19 cellular contexts compared by ENCODE assay signal in genomic region chr12:64882687-64883086, GRCh38. TPM values are rescaled to one million over a fixed set of nuclear protein-coding genes. Genes with fewer than 3 reads are reported as not detected.
DNase-seq lines count a peak whose midpoint lies in the region; ATAC-seq and TF ChIP-seq lines count a peak whose summit lies in the region.
"Had no signal": no experiment of that assay in that cellular context is flagged by ENCODE, and none has a peak within 500 bp of the region (broad histone marks: within the 10 kb centered on the region; RNA-seq: fewer than 3 reads in every experiment).

No MANE protein-coding gene starts in this region.

- no peak for TF ChIP-seq CTCF in SK-N-SH (IDR thresholded peaks at IDR 0.05)

- no peaks in the 10 kb centered on the region for H3K9me2 ChIP-seq in SK-N-SH

- no peaks in the 10 kb centered on the region for H3K9me3 ChIP-seq in SK-N-SH

- intact Hi-C loops in activated T-helper 2 cell treated with anti-CD3 and anti-CD28 coated beads, Interferon-gamma antibody, Interleukin-2, Interleukin-4, amounts not matched to agents 10 μg/mL and 5 μg/mL and 100 μg/mL, durations not matched to agents 14 hours and 24 hours and 36 hours (cut with micrococcal nuclease): no loop called here

- H3K9ac ChIP-seq in SK-N-SH: no peak overlapping the region
- H3K9ac ChIP-seq: BLaER1 had no signal

- ATAC-seq in stimulated activated naive CD8-positive, alpha-beta T cell treated with anti-CD3 and anti-CD28 coated beads, Interleukin-15, Interleukin-2, amounts not matched to agents 100 U/mL and 50 U/mL, for 24 hours: no peak
- ATAC-seq in HG03175 (IDR thresholded peaks at IDR 0.05; ENCODE audit: unreplicated experiment): no peak
- ATAC-seq: CD8-positive, alpha-beta T cell; HepG2 had no signal

- H3K27ac ChIP-seq in SK-N-SH (ENCODE audit: low read depth in 2 of 2, low read length in 1 of 2): no peak overlapping the region
- H3K27ac ChIP-seq: BLaER1 had no signal

- peaks cover 11% of the 10 kb centered on the region for H3K27me3 Mint-ChIP-seq in stimulated activated naive CD8-positive, alpha-beta T cell treated with anti-CD3 and anti-CD28 coated beads, Interleukin-15, Interleukin-2, amounts not matched to agents 100 ng/mL and 50 ng/mL, for 24 hours
- no peaks in the 10 kb centered on the region for H3K27me3 Mint-ChIP-seq in activated T-helper 2 cell treated with anti-CD3 and anti-CD28 coated beads, Interferon-gamma antibody, Interleukin-2, Interleukin-4, amounts not matched to agents 10 μg/mL and 5 μg/mL and 100 μg/mL, durations not matched to agents 14 hours and 24 hours and 36 hours (ENCODE audit: low read depth)

- POLR2A ChIA-PET in SK-N-SH (lab: Yijun Ruan, JAX): interaction anchor here (0.5 kb wide), 1 partner anchor 302 kb away, joined by 3 read pairs; no protein-coding TSS in a partner anchor

- no peaks in the 10 kb centered on the region for H3K4me1 ChIP-seq in SK-N-SH (ENCODE audit: control insufficient read depth in 1 of 2, insufficient read depth in 2 of 2, low read depth in 1 of 2, low read length in 1 of 2)

- no peak overlapping the region for H3K4me3 ChIP-seq in SK-N-SH (ENCODE audit: low read depth in 2 of 2, low read length in 1 of 2)
- H3K4me3 ChIP-seq: BLaER1 had no signal

- CTCF ChIA-PET in SK-N-SH (lab: Yijun Ruan, JAX): interaction anchor here (1.1 to 2.2 kb wide), 3 partner anchors 9 to 242 kb away, joined by 4 to 13 read pairs (median 6); no protein-coding TSS in a partner anchor

- peaks cover 47% of the 10 kb centered on the region for H3K4me1 Mint-ChIP-seq in stimulated activated naive CD8-positive, alpha-beta T cell treated with anti-CD3 and anti-CD28 coated beads, Interleukin-15, Interleukin-2, amounts not matched to agents 100 ng/mL and 50 ng/mL, for 24 hours (ENCODE audit: low read depth)
- H3K4me1 Mint-ChIP-seq in activated T-helper 2 cell treated with anti-CD3 and anti-CD28 coated beads, Interferon-gamma antibody, Interleukin-2, Interleukin-4, amounts not matched to agents 10 μg/mL and 5 μg/mL and 100 μg/mL, durations not matched to agents 14 hours and 24 hours and 36 hours (ENCODE audit: low read depth): peaks cover 19% of the 10 kb centered on the region

- H3F3A ChIP-seq in SK-N-SH (replicated peaks; ENCODE audit: insufficient read depth): no peaks in the 10 kb centered on the region

- H3K4me2 ChIP-seq in SK-N-SH: no peak overlapping the region
- H3K4me2 ChIP-seq: BLaER1 had no signal

- H3K4me3 Mint-ChIP-seq in stimulated activated naive CD8-positive, alpha-beta T cell treated with anti-CD3 and anti-CD28 coated beads, Interleukin-15, Interleukin-2, amounts not matched to agents 100 ng/mL and 50 ng/mL, for 24 hours: no peak overlapping the region
- no peak overlapping the region for H3K4me3 Mint-ChIP-seq in activated T-helper 2 cell treated with anti-CD3 and anti-CD28 coated beads, Interferon-gamma antibody, Interleukin-2, Interleukin-4, amounts not matched to agents 10 μg/mL and 5 μg/mL and 100 μg/mL, durations not matched to agents 14 hours and 24 hours and 36 hours (ENCODE audit: low read depth)
- H3K4me3 Mint-ChIP-seq: CD8-positive, alpha-beta T cell; HFFc6; IgD-negative memory B cell had no signal

- TF ChIP-seq RAD21 in SK-N-SH (IDR thresholded peaks at IDR 0.05; ENCODE audit: low read length): no peak

- H3K79me2 ChIP-seq in SK-N-SH (ENCODE audit: insufficient read depth): no peaks in the 10 kb centered on the region

- peak overlapping the region; percentile 85 for H3K27ac Mint-ChIP-seq in stimulated activated naive CD8-positive, alpha-beta T cell treated with anti-CD3 and anti-CD28 coated beads, Interleukin-15, Interleukin-2, amounts not matched to agents 100 ng/mL and 50 ng/mL, for 24 hours
- H3K27ac Mint-ChIP-seq in activated T-helper 2 cell treated with anti-CD3 and anti-CD28 coated beads, Interferon-gamma antibody, Interleukin-2, Interleukin-4, amounts not matched to agents 10 μg/mL and 5 μg/mL and 100 μg/mL, durations not matched to agents 14 hours and 24 hours and 36 hours: peak overlapping the region; percentile 42
- H3K27ac Mint-ChIP-seq: CD8-positive, alpha-beta T cell; HFFc6 had no signal

- no peak overlapping the region for H2AFZ ChIP-seq in SK-N-SH (ENCODE audit: low read depth)

- H4K20me1 ChIP-seq in SK-N-SH (ENCODE audit: insufficient read depth): no peaks in the 10 kb centered on the region
- H4K20me1 ChIP-seq: BLaER1 had no signal

- no peaks in the 10 kb centered on the region for H3K36me3 ChIP-seq in SK-N-SH (replicated peaks in 1 of 2; ENCODE audit: control insufficient read depth in 1 of 2, insufficient read depth in 2 of 2, low read length in 1 of 2)
- H3K36me3 ChIP-seq: BLaER1 had no signal

- no peaks in the 10 kb centered on the region for H3K36me3 Mint-ChIP-seq in stimulated activated naive CD8-positive, alpha-beta T cell treated with anti-CD3 and anti-CD28 coated beads, Interleukin-15, Interleukin-2, amounts not matched to agents 100 ng/mL and 50 ng/mL, for 24 hours (ENCODE audit: low read depth)
- no peaks in the 10 kb centered on the region for H3K36me3 Mint-ChIP-seq in activated T-helper 2 cell treated with anti-CD3 and anti-CD28 coated beads, Interferon-gamma antibody, Interleukin-2, Interleukin-4, amounts not matched to agents 10 μg/mL and 5 μg/mL and 100 μg/mL, durations not matched to agents 14 hours and 24 hours and 36 hours (ENCODE audit: low read depth)
- H3K36me3 Mint-ChIP-seq: CD8-positive, alpha-beta T cell; IgD-negative memory B cell had no signal

- no peaks in the 10 kb centered on the region for H3K9me3 Mint-ChIP-seq in stimulated activated naive CD8-positive, alpha-beta T cell treated with anti-CD3 and anti-CD28 coated beads, Interleukin-15, Interleukin-2, amounts not matched to agents 100 ng/mL and 50 ng/mL, for 24 hours
- peaks cover 4% of the 10 kb centered on the region for H3K9me3 Mint-ChIP-seq in activated T-helper 2 cell treated with anti-CD3 and anti-CD28 coated beads, Interferon-gamma antibody, Interleukin-2, Interleukin-4, amounts not matched to agents 10 μg/mL and 5 μg/mL and 100 μg/mL, durations not matched to agents 14 hours and 24 hours and 36 hours
- H3K9me3 Mint-ChIP-seq: CD8-positive, alpha-beta T cell; HFFc6 had no signal

- TF ChIP-seq EP300 in SK-N-SH (IDR thresholded peaks at IDR 0.05; ENCODE audit: borderline replicate concordance in 1 of 2, low read depth in 1 of 2, low read length in 1 of 2): no peak

- DNase-seq in stimulated activated naive CD8-positive, alpha-beta T cell treated with anti-CD3 and anti-CD28 coated beads, Interleukin-15, Interleukin-2, amounts not matched to agents 100 U/mL and 50 U/mL, for 24 hours: no peak
- no peak for DNase-seq in activated T-helper 2 cell treated with anti-CD3 and anti-CD28 coated beads, Interferon-gamma antibody, Interleukin-2, Interleukin-4, amounts not matched to agents 10 μg/mL and 5 μg/mL and 100 μg/mL, durations not matched to agents 14 hours and 24 hours and 36 hours (ENCODE audit: low spot score)
- DNase-seq in islet precursor cell (peak; percentile 32), SK-N-SH (no peak), NCI-H345 (lab: John Stamatoyannopoulos, UW) (no peak)
- DNase-seq: 8988T; CD8-positive, alpha-beta T cell; DMS 273 treated with DMSO at 0.1 percent for 48 hours; DMS53; DND-41; EL; GOT3; H7; HFFc6 had no signal

- 37% methylated on average over 3 of the region's 3 CpGs for WGBS in SK-N-SH (ENCODE audit: low lambda C conversion rate)

- H3K27me3 ChIP-seq in SK-N-SH (ENCODE audit: insufficient read depth): peaks cover 7% of the 10 kb centered on the region; the same call in 1 of the 2 replicates
- H3K27me3 ChIP-seq: BLaER1 had no signal

TF ChIP-seq in SK-N-SH, 30 proteins besides CTCF, POLR2A, EP300 and RAD21:
- TF ChIP-seq TCF12 (IDR thresholded peaks at IDR 0.05) (no peak), ZBTB33 (IDR thresholded peaks at IDR 0.05; ENCODE audit: borderline replicate concordance, low read depth) (no peak), FOXM1 (IDR thresholded peaks at IDR 0.05; ENCODE audit: low read depth) (no peak)
TF ChIP-seq in SK-N-SH: peak in this region for 0.

RNA-seq across cellular contexts. Expression of gene TBC1D30, which starts 58.2 kb away (rescaled TPM):
- 0.84 and 0.90 TPM in 2 replicates for total RNA-seq in activated T-helper 2 cell treated with anti-CD3 and anti-CD28 coated beads, Interferon-gamma antibody, Interleukin-2, Interleukin-4, amounts not matched to agents 10 μg/mL and 5 μg/mL and 100 μg/mL, durations not matched to agents 14 hours and 24 hours and 36 hours
- polyA plus RNA-seq in SK-N-SH (2012; rRNA removed): 0.23 and 0.29 TPM in 2 replicates
- 0.15 and 0.21 TPM in 2 replicates for polyA plus RNA-seq in SK-N-SH (2012; cell fraction: cytosol; rRNA removed)
- polyA plus RNA-seq in SK-N-SH (2012; cell fraction: nucleus; rRNA removed): 0.55 and 1.0 TPM in 2 replicates
- polyA plus RNA-seq: IgD-negative memory B cell had no signal
